In genomic region chr12:91632042-91632786, GRCh38 we compare ENCODE assay signal across 32 cellular contexts.
"Had no signal": no experiment of that assay in that cellular context is flagged by ENCODE, and none has a peak within 500 bp of the region (broad histone marks: within the 10 kb centered on the region; RNA-seq: fewer than 3 reads in every experiment).

No MANE protein-coding gene starts in this region.

- ATAC-seq: activated CD8-positive, alpha-beta T cell treated with anti-CD3 and anti-CD28 coated beads for 36 hours; activated naive CD4-positive, alpha-beta T cell treated with anti-CD3 and anti-CD28 coated beads, Interleukin-2, amount 50 U/mL, for 72 hours; activated T-cell treated with anti-CD3 and anti-CD28 coated beads, Interleukin-2, amount 50 U/mL, for 72 hours; activated T-helper 17 cell treated with anti-CD3 and anti-CD28 coated beads, Interleukin-2, amount 50 U/mL, for 72 hours; body of pancreas had no signal

- H3K27ac Mint-ChIP-seq: activated B cell treated with CpG ODN at 0.5 μM for 24 hours; activated CD4-positive, alpha-beta memory T cell treated with anti-CD3 and anti-CD28 coated beads for 36 hours; activated CD4-positive, alpha-beta T cell treated with anti-CD3 and anti-CD28 coated beads, Interleukin-2, amount 10 ng/mL, durations not matched to agents 24 days and 14 days; activated CD8-positive, alpha-beta T cell treated with anti-CD3 and anti-CD28 coated beads for 36 hours; activated naive CD4-positive, alpha-beta T cell treated with anti-CD3 and anti-CD28 coated beads for 36 hours; activated naive CD4-positive, alpha-beta T cell treated with anti-CD3 and anti-CD28 coated beads, Interleukin-2, amount 50 U/mL, for 72 hours; activated naive CD8-positive, alpha-beta T cell treated with anti-CD3 and anti-CD28 coated beads for 36 hours; activated T-cell treated with anti-CD3 and anti-CD28 coated beads, Interleukin-2, amount 50 U/mL, for 72 hours; activated T-helper 1 cell treated with anti-CD3 and anti-CD28 coated beads, Interleukin-12 subunit alpha, Interleukin-12 subunit beta, Interleukin-2, Interleukin-4 antibody, amounts not matched to agents 30 ng/mL and 10 ng/mL and 1 ng/mL, durations not matched to agents 14 hours and 24 hours and 36 hours; activated T-helper 17 cell treated with anti-CD3 and anti-CD28 coated beads, Interleukin-2, amount 50 U/mL, for 72 hours; T-helper 1 cell treated with Interleukin-12 subunit alpha and Interleukin-12 subunit beta and Interleukin-4 antibody, amounts not matched to agents 30 μg/mL and 1 μg/mL, for 36 hours; T-helper 2 cell treated with Interferon-gamma antibody and Interleukin-4, amounts not matched to agents 5 μg/mL and 100 μg/mL, for 36 hours had no signal

- H3K4me1 Mint-ChIP-seq: activated B cell treated with CpG ODN at 0.5 μM for 24 hours; activated CD4-positive, alpha-beta T cell treated with anti-CD3 and anti-CD28 coated beads, Interleukin-2, amount 10 ng/mL, durations not matched to agents 24 days and 14 days; activated naive CD8-positive, alpha-beta T cell treated with anti-CD3 and anti-CD28 coated beads for 36 hours; activated T-helper 17 cell treated with anti-CD3 and anti-CD28 coated beads, Interleukin-2, amount 50 U/mL, for 72 hours had no signal

- H3K9me3 Mint-ChIP-seq: T-helper 1 cell treated with Interleukin-12 subunit alpha and Interleukin-12 subunit beta and Interleukin-4 antibody, amounts not matched to agents 30 μg/mL and 1 μg/mL, for 36 hours had no signal

- H3K4me3 Mint-ChIP-seq: activated B cell treated with CpG ODN at 0.5 μM for 24 hours; activated CD4-positive, alpha-beta memory T cell treated with anti-CD3 and anti-CD28 coated beads for 36 hours; activated CD4-positive, alpha-beta T cell treated with anti-CD3 and anti-CD28 coated beads, Interleukin-2, amount 10 ng/mL, durations not matched to agents 24 days and 14 days; activated CD8-positive, alpha-beta T cell treated with anti-CD3 and anti-CD28 coated beads for 36 hours; activated naive CD4-positive, alpha-beta T cell treated with anti-CD3 and anti-CD28 coated beads for 36 hours; activated naive CD8-positive, alpha-beta T cell treated with anti-CD3 and anti-CD28 coated beads for 36 hours; activated T-cell treated with anti-CD3 and anti-CD28 coated beads, Interleukin-2, amount 50 U/mL, for 72 hours; activated T-helper 1 cell treated with anti-CD3 and anti-CD28 coated beads, Interleukin-12 subunit alpha, Interleukin-12 subunit beta, Interleukin-2, Interleukin-4 antibody, amounts not matched to agents 30 ng/mL and 10 ng/mL and 1 ng/mL, durations not matched to agents 14 hours and 24 hours and 36 hours; activated T-helper 17 cell treated with anti-CD3 and anti-CD28 coated beads, Interleukin-2, amount 50 U/mL, for 72 hours; T-helper 1 cell treated with Interleukin-12 subunit alpha and Interleukin-12 subunit beta and Interleukin-4 antibody, amounts not matched to agents 30 μg/mL and 1 μg/mL, for 36 hours; T-helper 2 cell treated with Interferon-gamma antibody and Interleukin-4, amounts not matched to agents 5 μg/mL and 100 μg/mL, for 36 hours had no signal

- H3K36me3 Mint-ChIP-seq: activated CD4-positive, alpha-beta memory T cell treated with anti-CD3 and anti-CD28 coated beads for 36 hours; activated naive CD8-positive, alpha-beta T cell treated with anti-CD3 and anti-CD28 coated beads for 36 hours had no signal

- DNase-seq: activated B cell treated with CpG ODN at 0.5 μM for 24 hours; activated CD4-positive, alpha-beta memory T cell treated with anti-CD3 and anti-CD28 coated beads for 36 hours; activated CD4-positive, alpha-beta T cell treated with anti-CD3 and anti-CD28 coated beads for 4 hours; activated CD4-positive, alpha-beta T cell treated with anti-CD3 and anti-CD28 coated beads, Interleukin-2, amount 10 ng/mL, durations not matched to agents 24 days and 14 days; activated CD4-positive, alpha-beta T cell treated with anti-CD3 and anti-CD28 coated beads, Interleukin-2, amount 50 U/mL, for 1 hour; activated CD4-positive, alpha-beta T cell treated with anti-CD3 and anti-CD28 coated beads, Interleukin-2, amount 50 U/mL, for 4 hours; activated CD4-positive, CD25-positive, alpha-beta regulatory T cell treated with anti-CD3 and anti-CD28 coated beads, Interleukin-2, amount 50 U/mL, for 72 hours; activated CD8-positive, alpha-beta memory T cell treated with anti-CD3 and anti-CD28 coated beads, Interleukin-2, amount 50 U/mL, for 4 hours; activated CD8-positive, alpha-beta T cell treated with anti-CD3 and anti-CD28 coated beads for 36 hours; activated effector memory CD4-positive, alpha-beta T cell treated with anti-CD3 and anti-CD28 coated beads, Interleukin-2, amount 50 U/mL, for 16 hours; activated gamma-delta T cell treated with Interleukin-2 at 50 U/mL for 16 hours; activated naive CD4-positive, alpha-beta T cell; activated naive CD4-positive, alpha-beta T cell treated with anti-CD3 and anti-CD28 coated beads for 36 hours; activated naive CD4-positive, alpha-beta T cell treated with anti-CD3 and anti-CD28 coated beads, Interleukin-2, amount 50 U/mL, for 16 hours; activated naive CD8-positive, alpha-beta T cell treated with anti-CD3 and anti-CD28 coated beads for 36 hours; activated T-cell treated with anti-CD3 and anti-CD28 coated beads for 4 hours; activated T-cell treated with anti-CD3 and anti-CD28 coated beads, Interleukin-2, amount 50 U/mL, for 1 hour; activated T-cell treated with anti-CD3 and anti-CD28 coated beads, Interleukin-2, amount 50 U/mL, for 72 hours; adrenal gland; amniotic stem cell; aorta; body of pancreas; brain microvascular endothelial cell; central memory CD4-positive, alpha-beta T cell; T-helper 1 cell; T-helper 2 cell; T-helper 9 cell had no signal

- H3K27me3 Mint-ChIP-seq: activated CD4-positive, alpha-beta memory T cell treated with anti-CD3 and anti-CD28 coated beads for 36 hours; activated CD4-positive, alpha-beta T cell treated with anti-CD3 and anti-CD28 coated beads, Interleukin-2, amount 10 ng/mL, durations not matched to agents 24 days and 14 days; activated CD8-positive, alpha-beta T cell treated with anti-CD3 and anti-CD28 coated beads for 36 hours; activated naive CD8-positive, alpha-beta T cell treated with anti-CD3 and anti-CD28 coated beads for 36 hours; activated T-helper 17 cell treated with anti-CD3 and anti-CD28 coated beads, Interleukin-2, amount 50 U/mL, for 72 hours had no signal
